In the genomic region with DNA sequence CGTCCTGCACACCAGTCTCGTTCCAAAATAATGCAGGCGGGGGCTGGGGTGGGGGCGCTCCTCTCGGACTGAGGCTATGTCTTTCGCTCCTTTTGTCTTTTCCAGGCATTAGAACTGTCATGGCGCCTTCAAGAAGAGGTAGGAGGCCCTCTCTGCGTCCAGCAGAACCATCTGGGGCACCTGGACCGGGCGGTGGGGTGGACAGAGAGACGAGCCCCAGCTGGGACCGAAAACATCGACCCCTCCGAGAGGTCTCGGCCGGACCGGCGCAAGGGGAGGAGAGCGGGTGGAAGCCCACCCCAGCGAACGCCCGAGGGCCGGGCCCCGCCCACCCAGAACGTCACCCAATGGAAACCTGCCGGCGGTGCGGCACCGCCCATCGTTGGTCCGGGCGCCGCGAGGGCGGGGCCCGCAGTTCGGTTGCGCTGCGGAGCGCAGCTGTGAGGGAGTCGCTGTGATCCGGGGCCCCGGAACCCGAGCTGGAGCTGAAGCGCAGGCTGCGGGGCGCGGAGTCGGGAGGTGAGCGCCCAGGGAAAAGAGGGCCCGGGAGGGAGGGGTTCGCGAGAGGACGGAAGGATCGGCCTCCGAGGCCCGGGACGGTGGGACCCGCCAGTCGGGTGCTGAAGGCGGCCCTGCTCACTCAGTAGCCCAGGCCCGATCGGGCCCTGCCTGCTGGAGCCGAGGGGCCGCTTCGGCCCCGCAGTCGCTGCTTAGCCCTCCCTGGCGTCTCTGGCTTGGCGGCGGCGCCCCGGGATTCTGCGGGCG, we compare ENCODE assay signal across 1 cellular context.
TF ChIP-seq lines count a peak whose summit lies in the region.

Gene NRBP1 (plus strand): TSS at position 419 of the 765 bp plus-strand sequence. CDS start 4,643 bp downstream, outside the sequence.

TF ChIP-seq in HepG2, 621 proteins besides CTCF, POLR2A, EP300 and RAD21 (continued from another document and continues in another):
- no peak for TF ChIP-seq DBP (CRISPR knock-in tag; IDR thresholded peaks at IDR 0.05; ENCODE audit: not compliant biosample characterization)
- TF ChIP-seq MTA3 (CRISPR knock-in tag; IDR thresholded peaks at IDR 0.05), result no peak
- no peak; the same call in 1 of the 2 replicates for TF ChIP-seq RCOR2 (CRISPR knock-in tag; IDR thresholded peaks at IDR 0.05)
- peak; percentile 70; the same call in 1 of the 2 replicates for TF ChIP-seq SMAD9 (CRISPR knock-in tag; IDR thresholded peaks at IDR 0.05)
- TF ChIP-seq ZBTB7B (CRISPR knock-in tag; IDR thresholded peaks at IDR 0.05), result peak; percentile 93
- TF ChIP-seq, protein P1, sequence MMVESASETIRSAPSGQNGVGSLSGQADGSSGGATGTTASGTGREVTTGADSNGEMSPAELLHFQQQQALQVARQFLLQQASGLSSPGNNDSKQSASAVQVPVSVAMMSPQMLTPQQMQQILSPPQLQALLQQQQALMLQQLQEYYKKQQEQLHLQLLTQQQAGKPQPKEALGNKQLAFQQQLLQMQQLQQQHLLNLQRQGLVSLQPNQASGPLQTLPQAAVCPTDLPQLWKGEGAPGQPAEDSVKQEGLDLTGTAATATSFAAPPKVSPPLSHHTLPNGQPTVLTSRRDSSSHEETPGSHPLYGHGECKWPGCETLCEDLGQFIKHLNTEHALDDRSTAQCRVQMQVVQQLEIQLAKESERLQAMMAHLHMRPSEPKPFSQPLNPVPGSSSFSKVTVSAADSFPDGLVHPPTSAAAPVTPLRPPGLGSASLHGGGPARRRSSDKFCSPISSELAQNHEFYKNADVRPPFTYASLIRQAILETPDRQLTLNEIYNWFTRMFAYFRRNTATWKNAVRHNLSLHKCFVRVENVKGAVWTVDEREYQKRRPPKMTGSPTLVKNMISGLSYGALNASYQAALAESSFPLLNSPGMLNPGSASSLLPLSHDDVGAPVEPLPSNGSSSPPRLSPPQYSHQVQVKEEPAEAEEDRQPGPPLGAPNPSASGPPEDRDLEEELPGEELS (CRISPR knock-in tag; IDR thresholded peaks at IDR 0.05), result no peak; the same call in 1 of the 2 replicates
- TF ChIP-seq RELA (CRISPR knock-in tag; IDR thresholded peaks at IDR 0.05), result no peak
- TF ChIP-seq ZFAT (CRISPR knock-in tag; conservative IDR thresholded peaks at IDR 0.05), result no peak
- peak; percentile 82 for TF ChIP-seq ZNF639 (CRISPR knock-in tag; conservative IDR thresholded peaks at IDR 0.05)
- TF ChIP-seq ZNF318 (CRISPR knock-in tag; IDR thresholded peaks at IDR 0.05), result no peak; the same call in 1 of the 2 replicates
- 0 out of 2 replicates have a peak, but pooled peaks have one; percentile 75 for TF ChIP-seq TGIF2 (CRISPR knock-in tag; IDR thresholded peaks at IDR 0.05)
- TF ChIP-seq, protein P2, sequence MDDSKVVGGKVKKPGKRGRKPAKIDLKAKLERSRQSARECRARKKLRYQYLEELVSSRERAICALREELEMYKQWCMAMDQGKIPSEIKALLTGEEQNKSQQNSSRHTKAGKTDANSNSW (CRISPR knock-in tag; IDR thresholded peaks at IDR 0.05; ENCODE audit: borderline replicate concordance), result no peak
- TF ChIP-seq ZFP62 (CRISPR knock-in tag; IDR thresholded peaks at IDR 0.05), result no peak
- TF ChIP-seq TP53 (CRISPR knock-in tag; conservative IDR thresholded peaks at IDR 0.05), result peak; percentile 58; the same call in 1 of the 2 replicates
- no peak; the same call in 1 of the 2 replicates for TF ChIP-seq RFX1 (IDR thresholded peaks at IDR 0.05)
- TF ChIP-seq, protein P3, sequence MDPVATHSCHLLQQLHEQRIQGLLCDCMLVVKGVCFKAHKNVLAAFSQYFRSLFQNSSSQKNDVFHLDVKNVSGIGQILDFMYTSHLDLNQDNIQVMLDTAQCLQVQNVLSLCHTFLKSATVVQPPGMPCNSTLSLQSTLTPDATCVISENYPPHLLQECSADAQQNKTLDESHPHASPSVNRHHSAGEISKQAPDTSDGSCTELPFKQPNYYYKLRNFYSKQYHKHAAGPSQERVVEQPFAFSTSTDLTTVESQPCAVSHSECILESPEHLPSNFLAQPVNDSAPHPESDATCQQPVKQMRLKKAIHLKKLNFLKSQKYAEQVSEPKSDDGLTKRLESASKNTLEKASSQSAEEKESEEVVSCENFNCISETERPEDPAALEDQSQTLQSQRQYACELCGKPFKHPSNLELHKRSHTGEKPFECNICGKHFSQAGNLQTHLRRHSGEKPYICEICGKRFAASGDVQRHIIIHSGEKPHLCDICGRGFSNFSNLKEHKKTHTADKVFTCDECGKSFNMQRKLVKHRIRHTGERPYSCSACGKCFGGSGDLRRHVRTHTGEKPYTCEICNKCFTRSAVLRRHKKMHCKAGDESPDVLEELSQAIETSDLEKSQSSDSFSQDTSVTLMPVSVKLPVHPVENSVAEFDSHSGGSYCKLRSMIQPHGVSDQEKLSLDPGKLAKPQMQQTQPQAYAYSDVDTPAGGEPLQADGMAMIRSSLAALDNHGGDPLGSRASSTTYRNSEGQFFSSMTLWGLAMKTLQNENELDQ (CRISPR knock-in tag; IDR thresholded peaks at IDR 0.05; ENCODE audit: borderline replicate concordance), result peak; percentile 83; the same call in 1 of the 2 replicates
- TF ChIP-seq ZFP91 (CRISPR knock-in tag; IDR thresholded peaks at IDR 0.05; ENCODE audit: borderline replicate concordance), result peak; percentile 85
- TF ChIP-seq NFE2L1 (CRISPR knock-in tag; IDR thresholded peaks at IDR 0.05; ENCODE audit: borderline replicate concordance), result peak; percentile 71
- TF ChIP-seq SIX4 (CRISPR knock-in tag; IDR thresholded peaks at IDR 0.05), result no peak
- TF ChIP-seq, protein P4, sequence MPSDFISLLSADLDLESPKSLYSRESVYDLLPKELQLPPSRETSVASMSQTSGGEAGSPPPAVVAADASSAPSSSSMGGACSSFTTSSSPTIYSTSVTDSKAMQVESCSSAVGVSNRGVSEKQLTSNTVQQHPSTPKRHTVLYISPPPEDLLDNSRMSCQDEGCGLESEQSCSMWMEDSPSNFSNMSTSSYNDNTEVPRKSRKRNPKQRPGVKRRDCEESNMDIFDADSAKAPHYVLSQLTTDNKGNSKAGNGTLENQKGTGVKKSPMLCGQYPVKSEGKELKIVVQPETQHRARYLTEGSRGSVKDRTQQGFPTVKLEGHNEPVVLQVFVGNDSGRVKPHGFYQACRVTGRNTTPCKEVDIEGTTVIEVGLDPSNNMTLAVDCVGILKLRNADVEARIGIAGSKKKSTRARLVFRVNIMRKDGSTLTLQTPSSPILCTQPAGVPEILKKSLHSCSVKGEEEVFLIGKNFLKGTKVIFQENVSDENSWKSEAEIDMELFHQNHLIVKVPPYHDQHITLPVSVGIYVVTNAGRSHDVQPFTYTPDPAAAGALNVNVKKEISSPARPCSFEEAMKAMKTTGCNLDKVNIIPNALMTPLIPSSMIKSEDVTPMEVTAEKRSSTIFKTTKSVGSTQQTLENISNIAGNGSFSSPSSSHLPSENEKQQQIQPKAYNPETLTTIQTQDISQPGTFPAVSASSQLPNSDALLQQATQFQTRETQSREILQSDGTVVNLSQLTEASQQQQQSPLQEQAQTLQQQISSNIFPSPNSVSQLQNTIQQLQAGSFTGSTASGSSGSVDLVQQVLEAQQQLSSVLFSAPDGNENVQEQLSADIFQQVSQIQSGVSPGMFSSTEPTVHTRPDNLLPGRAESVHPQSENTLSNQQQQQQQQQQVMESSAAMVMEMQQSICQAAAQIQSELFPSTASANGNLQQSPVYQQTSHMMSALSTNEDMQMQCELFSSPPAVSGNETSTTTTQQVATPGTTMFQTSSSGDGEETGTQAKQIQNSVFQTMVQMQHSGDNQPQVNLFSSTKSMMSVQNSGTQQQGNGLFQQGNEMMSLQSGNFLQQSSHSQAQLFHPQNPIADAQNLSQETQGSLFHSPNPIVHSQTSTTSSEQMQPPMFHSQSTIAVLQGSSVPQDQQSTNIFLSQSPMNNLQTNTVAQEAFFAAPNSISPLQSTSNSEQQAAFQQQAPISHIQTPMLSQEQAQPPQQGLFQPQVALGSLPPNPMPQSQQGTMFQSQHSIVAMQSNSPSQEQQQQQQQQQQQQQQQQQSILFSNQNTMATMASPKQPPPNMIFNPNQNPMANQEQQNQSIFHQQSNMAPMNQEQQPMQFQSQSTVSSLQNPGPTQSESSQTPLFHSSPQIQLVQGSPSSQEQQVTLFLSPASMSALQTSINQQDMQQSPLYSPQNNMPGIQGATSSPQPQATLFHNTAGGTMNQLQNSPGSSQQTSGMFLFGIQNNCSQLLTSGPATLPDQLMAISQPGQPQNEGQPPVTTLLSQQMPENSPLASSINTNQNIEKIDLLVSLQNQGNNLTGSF (CRISPR knock-in tag; IDR thresholded peaks at IDR 0.05), result 0 out of 2 replicates have a peak, but pooled peaks have one; percentile 61
